In the genomic region with DNA sequence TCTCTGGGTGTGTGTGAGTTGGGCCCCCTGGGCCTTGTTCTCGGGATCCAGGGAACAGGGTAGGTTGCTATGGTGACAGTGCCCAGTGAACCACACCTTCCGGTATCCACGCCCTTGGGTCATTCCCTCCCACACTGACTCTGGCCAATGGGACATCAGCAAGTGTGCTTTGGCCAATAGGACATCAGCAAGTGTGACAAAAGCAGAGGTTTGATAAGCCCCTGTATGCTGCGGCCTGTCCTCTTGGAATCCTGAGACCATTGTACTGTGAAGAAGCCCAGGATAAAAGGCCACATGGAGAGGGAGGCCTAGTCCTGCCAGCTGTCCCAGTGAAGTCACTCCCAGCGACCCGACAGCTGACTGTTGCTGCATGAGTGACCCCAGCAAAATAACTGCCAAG, we compare ENCODE assay signal across 12 cellular contexts.
A peak's percentile ranks its signal among the peaks of the same experiment; 100 is the strongest.
DNase-seq lines count a peak whose midpoint lies in the region; ATAC-seq and TF ChIP-seq lines count a peak whose summit lies in the region.
"Had no signal": no experiment of that assay in that cellular context is flagged by ENCODE, and none has a peak within 500 bp of the region (broad histone marks: within the 10 kb centered on the region; RNA-seq: fewer than 3 reads in every experiment).

No MANE protein-coding gene starts in this region.

- CTCF ChIA-PET in RWPE1 (lab: Yijun Ruan, JAX), result interaction anchor here (0.5 to 1.0 kb wide), 3 partner anchors 86 to 198 kb away, joined by 3 read pairs; no protein-coding TSS in a partner anchor

- no peak overlapping the region for H3K4me3 Mint-ChIP-seq in progenitor cell of endocrine pancreas (ENCODE audit: low read depth)
- H3K4me3 Mint-ChIP-seq: activated CD4-positive, alpha-beta T cell treated with anti-CD3 and anti-CD28 coated beads, Interleukin-2, amount 10 ng/mL, durations not matched to agents 24 days and 14 days had no signal

- H3K36me3 Mint-ChIP-seq in progenitor cell of endocrine pancreas (ENCODE audit: insufficient read depth), result no peaks in the 10 kb centered on the region

- no peaks in the 10 kb centered on the region for H3K4me1 Mint-ChIP-seq in progenitor cell of endocrine pancreas (ENCODE audit: low read depth)
- H3K4me1 Mint-ChIP-seq: activated CD4-positive, alpha-beta T cell treated with anti-CD3 and anti-CD28 coated beads, Interleukin-2, amount 10 ng/mL, durations not matched to agents 24 days and 14 days had no signal

- H3K27me3 Mint-ChIP-seq in progenitor cell of endocrine pancreas, result peaks cover 41% of the 10 kb centered on the region

- POLR2A ChIA-PET in RWPE1 (lab: Yijun Ruan, JAX; ENCODE audit: low non-redundant PET), result no interaction called here

- DNase-seq in COLO668 (lab: John Stamatoyannopoulos, UW; ENCODE audit: unreplicated experiment), result peak; percentile 92
- DNase-seq in NCI-H146 (lab: John Stamatoyannopoulos, UW), result peak; percentile 98
- peak; percentile 53 for DNase-seq in RWPE1 (ENCODE audit: low spot score)
- peak; percentile 69 for DNase-seq in iPS-NIHi11 (ENCODE audit: low spot score)
- no peak for DNase-seq in activated CD8-positive, alpha-beta memory T cell treated with anti-CD3 and anti-CD28 coated beads for 24 hours
- no peak for DNase-seq in progenitor cell of endocrine pancreas (ENCODE audit: low spot score, unreplicated experiment)
- DNase-seq: activated CD4-positive, alpha-beta T cell treated with anti-CD3 and anti-CD28 coated beads, Interleukin-2, amount 10 ng/mL, durations not matched to agents 24 days and 14 days; esophagus squamous epithelium; GOT3 had no signal

- no peak overlapping the region for H3K27ac ChIP-seq in RWPE1
- H3K27ac ChIP-seq: BLaER1, esophagus squamous epithelium had no signal

- H3K27ac Mint-ChIP-seq in progenitor cell of endocrine pancreas, result no peak overlapping the region
- H3K27ac Mint-ChIP-seq: activated CD4-positive, alpha-beta T cell treated with anti-CD3 and anti-CD28 coated beads, Interleukin-2, amount 10 ng/mL, durations not matched to agents 24 days and 14 days had no signal

- no peaks in the 10 kb centered on the region for H3K9me3 Mint-ChIP-seq in progenitor cell of endocrine pancreas (ENCODE audit: low read depth)
- H3K9me3 Mint-ChIP-seq: activated CD4-positive, alpha-beta T cell treated with anti-CD3 and anti-CD28 coated beads, Interleukin-2, amount 10 ng/mL, durations not matched to agents 24 days and 14 days had no signal

- TF ChIP-seq CTCF in RWPE1 (conservative IDR thresholded peaks at IDR 0.05; ENCODE audit: low read depth), result no peak
- TF ChIP-seq CTCF in progenitor cell of endocrine pancreas (IDR thresholded peaks at IDR 0.05; ENCODE audit: unreplicated experiment), result no peak

- ATAC-seq in HG02588 (IDR thresholded peaks at IDR 0.05; ENCODE audit: unreplicated experiment), result no peak
- no peak for ATAC-seq in esophagus mucosa

Comparison
In these comparisons a context has a peak if more than half of its experiments do, and no peak if none do; other contexts are left out.
1. DNase-seq: peak in COLO668 (single experiment), NCI-H146 (single experiment), RWPE1 (single experiment) and iPS-NIHi11 (single experiment); none in activated CD8-positive, alpha-beta memory T cell treated with anti-CD3 and anti-CD28 coated beads for 24 hours (single experiment) and progenitor cell of endocrine pancreas (single experiment).